26 cellular contexts compared by ENCODE assay signal in genomic region chr10:24665001-24665400, GRCh38. TPM values are rescaled to one million over a fixed set of nuclear protein-coding genes. Genes with fewer than 3 reads are reported as not detected.
A peak's percentile ranks its signal among the peaks of the same experiment; 100 is the strongest.
DNase-seq lines count a peak whose midpoint lies in the region; ATAC-seq, FAIRE-seq and TF ChIP-seq lines count a peak whose summit lies in the region.
"Had no signal": no experiment of that assay in that cellular context is flagged by ENCODE, and none has a peak within 500 bp of the region (broad histone marks: within the 10 kb centered on the region; RNA-seq: fewer than 3 reads in every experiment).

No MANE protein-coding gene starts in this region.

- POLR2A ChIA-PET in GM12878 (lab: Charles Lee) = interaction anchor here (0.6 kb wide), 1 partner anchor 36 kb away, joined by 3 read pairs; no protein-coding TSS in a partner anchor

- no peak for TF ChIP-seq RAD21 in GM12878 (IDR thresholded peaks at IDR 0.05; ENCODE audit: insufficient read depth, low read depth, low read length)

- in situ Hi-C loops in GM12878 (cut with MboI) (no loop called here), HAP-1 (cut with MboI; ENCODE audit: low sequenced_read_pairs) (no loop called here)

- H3K36me3 ChIP-seq in GM12878 (ENCODE audit: control insufficient read depth in 2 of 2, insufficient read depth in 2 of 2, low read length in 1 of 2) = no peaks in the 10 kb centered on the region; a peak in 3 of 4 replicates
- peaks cover 6% of the 10 kb centered on the region for H3K36me3 ChIP-seq in HAP-1 (replicated peaks)
- no peaks in the 10 kb centered on the region for H3K36me3 ChIP-seq in effector memory CD4-positive, alpha-beta T cell (ENCODE audit: control insufficient read depth, insufficient read depth, low read length)

- H3K27ac ChIP-seq in GM12878 (ENCODE audit: control insufficient read depth, insufficient read depth) = no peak overlapping the region
- H3K27ac ChIP-seq in dorsolateral prefrontal cortex = peak overlapping the region in 30 of 59 donors; percentile 7 to 72 (median 30)
- H3K27ac ChIP-seq in effector memory CD4-positive, alpha-beta T cell (ENCODE audit: insufficient read depth, low read length, poor library complexity, severe bottlenecking) = no peak overlapping the region
- H3K27ac ChIP-seq: BLaER1 had no signal

- H3K4me1 ChIP-seq in GM12878 (ENCODE audit: control insufficient read depth, insufficient read depth, low read length) = no peaks in the 10 kb centered on the region
- no peaks in the 10 kb centered on the region for H3K4me1 ChIP-seq in HAP-1
- H3K4me1 ChIP-seq in effector memory CD4-positive, alpha-beta T cell (ENCODE audit: control insufficient read depth, insufficient read depth, low read length, poor library complexity, severe bottlenecking) = no peaks in the 10 kb centered on the region
- H3K4me1 ChIP-seq: BLaER1 had no signal

- SMC1A ChIA-PET in GM12878 (lab: Charles Lee; ENCODE audit: uncharacterized antibody, unreplicated experiment) = no interaction called here

- no peak overlapping the region for H3K4me2 ChIP-seq in GM12878 (ENCODE audit: control insufficient read depth, insufficient read depth)
- H3K4me2 ChIP-seq: BLaER1 had no signal

- no peak overlapping the region for H3K4me3 ChIP-seq in GM12878
- H3K4me3 ChIP-seq in dorsolateral prefrontal cortex = no peak overlapping the region
- no peak overlapping the region for H3K4me3 ChIP-seq in HAP-1
- no peak overlapping the region for H3K4me3 ChIP-seq in effector memory CD4-positive, alpha-beta T cell (ENCODE audit: insufficient read depth, low read depth, low read length, poor library complexity, severe bottlenecking)
- H3K4me3 ChIP-seq: BLaER1 had no signal

- no peak overlapping the region for H3K9ac ChIP-seq in GM12878 (ENCODE audit: control insufficient read depth, insufficient read depth, low read length)
- H3K9ac ChIP-seq: BLaER1 had no signal

- no peak overlapping the region for H2AFZ ChIP-seq in GM12878 (ENCODE audit: control insufficient read depth, low read depth, low read length)

- TF ChIP-seq POLR2A in GM12878 (IDR thresholded peaks at IDR 0.05; ENCODE audit: low read depth, low read length) = no peak

- no peaks in the 10 kb centered on the region for H4K20me1 ChIP-seq in GM12878 (ENCODE audit: control insufficient read depth, insufficient read depth)
- H4K20me1 ChIP-seq: BLaER1 had no signal

- CTCF ChIA-PET in GM12878 (lab: Yijun Ruan, JAX) = no interaction called here

- RAD21 ChIA-PET in GM12878 (lab: Charles Lee; ENCODE audit: unreplicated experiment) = no interaction called here

- no peak for FAIRE-seq in GM12878 (lab: Jason Lieb, UNC)
- FAIRE-seq: GM12892, GM19239 had no signal

- H3K27me3 ChIP-seq in GM12878 (replicated peaks in 1 of 2; ENCODE audit: control insufficient read depth in 2 of 2, insufficient read depth in 2 of 2, low read length in 1 of 2) (no peaks in the 10 kb centered on the region), dorsolateral prefrontal cortex (no peaks in the 10 kb centered on the region), HAP-1 (ENCODE audit: low read depth) (no peaks in the 10 kb centered on the region)
- H3K27me3 ChIP-seq in effector memory CD4-positive, alpha-beta T cell (replicated peaks; ENCODE audit: control insufficient read depth, insufficient read depth, low read length, poor library complexity, severe bottlenecking) = no peaks in the 10 kb centered on the region
- H3K27me3 ChIP-seq: BLaER1 had no signal

- intact Hi-C loops in GM12878 (cut with micrococcal nuclease; ENCODE audit: unreplicated experiment) = no loop called here
- intact Hi-C loops in dorsolateral prefrontal cortex (cut with DNase I) = no loop called here

- ATAC-seq in GM12878 (no peak), HG03045 (IDR thresholded peaks at IDR 0.05; ENCODE audit: unreplicated experiment) (no peak)
- ATAC-seq: T-cell had no signal

- no peak for TF ChIP-seq EP300 in GM12878 (IDR thresholded peaks at IDR 0.05; ENCODE audit: borderline replicate concordance in 1 of 2, control insufficient read depth in 1 of 2, low read depth in 2 of 2, low read length in 2 of 2)

- peak; percentile 10 for DNase-seq in NCI-H2171 treated with DMSO at 0.1 percent for 48 hours (lab: John Stamatoyannopoulos, UW)
- DNase-seq in NCI-H2171 (lab: John Stamatoyannopoulos, UW) = no peak
- no peak for DNase-seq in GM12878 (ENCODE audit: low read depth, low spot score)
- peak in 1 of 10 donors; percentile 74 for DNase-seq in dorsolateral prefrontal cortex
- DNase-seq in SIG-M5 (lab: John Stamatoyannopoulos, UW) = no peak
- DNase-seq in HAP-1 (ENCODE audit: low spot score in 2 of 2) = no peak
- DNase-seq in effector memory CD4-positive, alpha-beta T cell = no peak
- DNase-seq: 8988T; CD4-positive, alpha-beta T cell; DMS79; EL; GF-D8; KBM-7; MV-4-11; NCI-H1105 treated with DMSO at 0.1 percent for 48 hours; NCI-H146; NCI-H2029 treated with DMSO at 0.1 percent for 48 hours; NCI-H345; NCI-H69; Right ventricle myocardium superior; RPMI8226; T-cell had no signal

- WGBS in GM12878 (ENCODE audit: insufficient coverage, insufficient replicate concordance, low lambda C conversion rate, missing lambda C conversion rate) = 100% methylated on average over 1 of the region's 1 CpG

- TF ChIP-seq CTCF in GM12878 (IDR thresholded peaks at IDR 0.05 in 2 of 3, conservative IDR thresholded peaks at IDR 0.05 in 1 of 3; ENCODE audit: control insufficient read depth in 2 of 3, extremely low read depth in 1 of 3, insufficient read depth in 1 of 3, low read depth in 3 of 3, low read length in 3 of 3) (no peak), dorsolateral prefrontal cortex (IDR thresholded peaks at IDR 0.05 in 54 of 56, conservative IDR thresholded peaks at IDR 0.05 in 2 of 56; ENCODE audit: low read depth in 1 of 56, partially characterized antibody in 56 of 56) (no peak)

- BruUV-seq in GM12878 (replicated peaks; lab: Mats Ljungman, UMichigan) = TSS peak; percentile 5

- H3K79me2 ChIP-seq in GM12878 (ENCODE audit: control insufficient read depth, insufficient read depth, low read length) = no peaks in the 10 kb centered on the region

- H3K9me3 ChIP-seq in GM12878 (replicated peaks; ENCODE audit: control insufficient read depth, insufficient read depth, low read length) (no peaks in the 10 kb centered on the region), HAP-1 (no peaks in the 10 kb centered on the region)
- no peaks in the 10 kb centered on the region for H3K9me3 ChIP-seq in effector memory CD4-positive, alpha-beta T cell (ENCODE audit: control insufficient read depth, low read length)
- H3K9me3 ChIP-seq: BLaER1 had no signal

TF ChIP-seq in GM12878, 131 proteins besides CTCF, POLR2A, EP300 and RAD21:
- no peak for TF ChIP-seq E4F1 (IDR thresholded peaks at IDR 0.05; ENCODE audit: borderline replicate concordance, partially characterized antibody)
- no peak for TF ChIP-seq ATF7 (IDR thresholded peaks at IDR 0.05; ENCODE audit: low read depth)
- TF ChIP-seq MYC (IDR thresholded peaks at IDR 0.05; ENCODE audit: insufficient read depth, insufficient read length, insufficient replicate concordance, low read length, severe bottlenecking) = no peak
- TF ChIP-seq RUNX3 (IDR thresholded peaks at IDR 0.05; ENCODE audit: low read length) = no peak
- no peak for TF ChIP-seq TAF1 (IDR thresholded peaks at IDR 0.05; ENCODE audit: borderline replicate concordance, low read depth, low read length)
- TF ChIP-seq RAD51 (IDR thresholded peaks at IDR 0.05) = no peak
- no peak for TF ChIP-seq FOXK2 (IDR thresholded peaks at IDR 0.05)
- no peak for TF ChIP-seq SP1 (IDR thresholded peaks at IDR 0.05; ENCODE audit: low read depth, low read length)
- TF ChIP-seq GATAD2B (conservative IDR thresholded peaks at IDR 0.05; ENCODE audit: low read depth) = no peak
- no peak for TF ChIP-seq KDM1A (IDR thresholded peaks at IDR 0.05; ENCODE audit: borderline replicate concordance)
TF ChIP-seq in GM12878: peak in this region for 0.

RNA-seq across cellular contexts. Expression of gene ARHGAP21, which starts 58.7 kb away (rescaled TPM):
- 415 and 429 TPM in 2 replicates for total RNA-seq in GM12878 (2013; cell fraction: nucleolus; rRNA removed)
- total RNA-seq in GM12878 (2014; rRNA removed) = 40.8 and 44.4 TPM in 2 replicates
- 56.7 and 61.5 TPM in 2 replicates for total RNA-seq in GM12878 (2014; rRNA removed; fragmentation: Illumina TruSeq; extraction: Trizol)
- 50.7 and 55.0 TPM in 2 replicates for total RNA-seq in GM12878 (2021)
- polyA plus RNA-seq in GM12878 (2011; ENCODE audit: low read depth) = 10.5 TPM
- polyA plus RNA-seq in GM12878 (2011; rRNA removed) = 100 and 103 TPM in 2 replicates
- 47.0 and 48.2 TPM in 2 replicates for polyA plus RNA-seq in GM12878 (2011; cell fraction: cytosol; rRNA removed)
- 161 and 233 TPM in 2 replicates for polyA plus RNA-seq in GM12878 (2011; cell fraction: nucleus; rRNA removed)
- polyA plus RNA-seq in GM12878 (2012) = 13.4 and 14.7 TPM in 2 replicates
- polyA plus RNA-seq in GM12878 (2014; fragmentation: Illumina TruSeq; extraction: Trizol) = 58.9 and 68.4 TPM in 2 replicates
- polyA plus RNA-seq in GM12878 (2014; fragmentation: Nextera tagmentation; extraction: Ambion mirVana) = 10 to 100 TPM; 11.7 to 12.2 TPM
- polyA plus RNA-seq in GM12878 (2014; rRNA removed) = 30.2 and 34.3 TPM in 2 replicates
- 10 to 100 TPM; 12.7 to 14.6 TPM for polyA plus RNA-seq in GM12878 (2016; fragmentation: Nextera tagmentation; extraction: Ambion mirVana)
- 96.1 and 161 TPM in 2 replicates for polyA minus RNA-seq in GM12878 (2011; rRNA and poly(A)+ RNA removed)
- polyA minus RNA-seq in GM12878 (2011; cell fraction: cytosol; rRNA and poly(A)+ RNA removed) = 36.5 and 64.2 TPM in 2 replicates
- 123 and 145 TPM in 2 replicates for polyA minus RNA-seq in GM12878 (2011; cell fraction: nucleus; rRNA and poly(A)+ RNA removed)
- 100 to 1,000 TPM; 325 to 877 (median 454) TPM for total RNA-seq in dorsolateral prefrontal cortex

Comparison
In these comparisons a context has a peak if more than half of its experiments do, and no peak if none do; other contexts are left out.
1. H3K27ac ChIP-seq: peak in dorsolateral prefrontal cortex (30 of 59); none in GM12878 (single experiment) and effector memory CD4-positive, alpha-beta T cell (single experiment).